ENCODE assay signal across 8 cellular contexts in the genomic region with DNA sequence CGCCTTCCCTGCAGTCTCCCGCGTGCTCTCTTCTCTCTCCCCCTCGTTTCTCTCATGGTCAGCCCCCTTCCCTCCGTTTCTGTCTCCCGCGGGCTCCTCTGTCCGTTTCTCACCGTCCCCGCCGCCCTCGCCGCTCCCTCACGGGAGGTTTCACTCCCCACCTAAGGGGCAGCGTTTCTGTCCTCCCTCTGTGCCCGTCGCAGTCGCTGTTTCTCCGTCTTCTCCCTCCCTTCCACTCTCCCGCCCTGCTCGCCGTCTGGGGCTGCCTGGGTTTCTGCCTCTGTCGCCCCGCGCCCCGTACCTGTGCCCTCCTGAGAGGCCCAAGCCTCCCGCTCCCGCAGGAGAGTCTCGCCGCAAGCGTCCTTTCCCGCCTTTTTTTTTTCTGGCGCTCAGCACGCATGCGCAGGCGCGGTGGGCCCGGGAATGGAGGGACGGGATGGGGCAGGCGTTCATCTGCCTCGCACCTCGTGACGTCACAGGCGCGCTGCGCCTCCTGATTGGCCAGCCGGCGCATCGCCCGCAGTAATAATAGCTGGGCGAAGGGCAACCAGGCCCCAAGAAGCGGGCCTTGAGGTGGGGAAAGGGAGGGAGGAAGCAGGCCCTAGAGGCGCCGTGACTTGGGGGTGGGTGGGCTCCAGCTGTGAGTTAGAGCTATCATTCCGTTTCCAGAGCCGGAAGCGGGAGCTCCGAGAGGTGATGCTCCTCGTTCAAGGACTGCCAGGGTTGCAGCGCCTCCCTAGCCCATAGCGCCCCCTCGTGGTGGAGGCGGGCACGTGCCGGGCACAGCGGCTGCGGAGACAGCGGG. TPM values are rescaled to one million over a fixed set of nuclear protein-coding genes. Genes with fewer than 3 reads are reported as not detected.
DNase-seq lines count a peak whose midpoint lies in the region; ATAC-seq and TF ChIP-seq lines count a peak whose summit lies in the region.

No MANE protein-coding gene starts in this region.

- TF ChIP-seq CTCF in AG09309 (IDR thresholded peaks at IDR 0.05; ENCODE audit: control insufficient read depth, insufficient read depth, low read depth, low read length, missing control alignments) (peak; percentile 98), kidney epithelial cell (IDR thresholded peaks at IDR 0.05; ENCODE audit: insufficient read depth, low read length, poor library complexity, severe bottlenecking) (peak; percentile 99)

- H3K4me3 ChIP-seq in AG09309 (ENCODE audit: control insufficient read depth, low read depth, low read length) = peak overlapping the region; percentile 46
- H3K4me3 ChIP-seq in kidney epithelial cell (ENCODE audit: low read depth, low read length) = peak overlapping the region; percentile 38

- no peak for DNase-seq in AG09309 (ENCODE audit: low read depth)
- DNase-seq in NCI-H2196 treated with DMSO at 0.1 percent for 48 hours (lab: John Stamatoyannopoulos, UW; ENCODE audit: unreplicated experiment) = peak; percentile 87
- peak; percentile 86 to 97 (median 92) for DNase-seq in activated CD4-positive, CD25-positive, alpha-beta regulatory T cell (lab: John Stamatoyannopoulos, UW)
- peak; percentile 88 for DNase-seq in central memory CD4-positive, alpha-beta T cell
- no peak for DNase-seq in kidney epithelial cell (ENCODE audit: low read depth)
- peak; percentile 95 for DNase-seq in stimulated activated CD4-positive, alpha-beta T cell treated with anti-CD3 and anti-CD28 coated beads, Interleukin-15, amount 100 ng/mL, for 24 hours

- no peaks in the 10 kb centered on the region for H3K27me3 ChIP-seq in kidney epithelial cell (ENCODE audit: control insufficient read depth, insufficient read depth, low read length)

- ATAC-seq in GM18873 (IDR thresholded peaks at IDR 0.05; ENCODE audit: low FRiP score, unreplicated experiment) (peak; percentile 73), HG03175 (IDR thresholded peaks at IDR 0.05; ENCODE audit: unreplicated experiment) (peak; percentile 95)

- H3K36me3 ChIP-seq in kidney epithelial cell (ENCODE audit: control insufficient read depth, insufficient read depth, low read length) = no peaks in the 10 kb centered on the region

RNA-seq across cellular contexts. Expression of a gene that starts 15.4 kb away (rescaled TPM):
- 0.21 and 0.33 TPM in 2 replicates for total RNA-seq in kidney epithelial cell

RNA-seq across cellular contexts. Expression of a gene that starts 18.7 kb away (rescaled TPM):
- 17.1 and 18.2 TPM in 2 replicates for total RNA-seq in kidney epithelial cell

RNA-seq across cellular contexts. Expression of a gene that starts 27.2 kb away (rescaled TPM):
- 7.3 and 15.8 TPM in 2 replicates for total RNA-seq in kidney epithelial cell

RNA-seq across cellular contexts. Expression of a gene that starts 33.3 kb away (rescaled TPM):
- 0.14 and 0.17 TPM in 2 replicates for total RNA-seq in kidney epithelial cell

RNA-seq across cellular contexts. Expression of a gene that starts 39.1 kb away (rescaled TPM):
- total RNA-seq in kidney epithelial cell = not detected in 2 replicates

Comparison
In these comparisons a context has a peak if more than half of its experiments do, and no peak if none do; other contexts are left out.
1. DNase-seq: peak in NCI-H2196 treated with DMSO at 0.1 percent for 48 hours (single experiment), activated CD4-positive, CD25-positive, alpha-beta regulatory T cell (4 of 4), central memory CD4-positive, alpha-beta T cell (single experiment) and stimulated activated CD4-positive, alpha-beta T cell treated with anti-CD3 and anti-CD28 coated beads, Interleukin-15, amount 100 ng/mL, for 24 hours (single experiment); none in AG09309 (single experiment) and kidney epithelial cell (single experiment).